8 cellular contexts compared by ENCODE assay signal in the genomic region with DNA sequence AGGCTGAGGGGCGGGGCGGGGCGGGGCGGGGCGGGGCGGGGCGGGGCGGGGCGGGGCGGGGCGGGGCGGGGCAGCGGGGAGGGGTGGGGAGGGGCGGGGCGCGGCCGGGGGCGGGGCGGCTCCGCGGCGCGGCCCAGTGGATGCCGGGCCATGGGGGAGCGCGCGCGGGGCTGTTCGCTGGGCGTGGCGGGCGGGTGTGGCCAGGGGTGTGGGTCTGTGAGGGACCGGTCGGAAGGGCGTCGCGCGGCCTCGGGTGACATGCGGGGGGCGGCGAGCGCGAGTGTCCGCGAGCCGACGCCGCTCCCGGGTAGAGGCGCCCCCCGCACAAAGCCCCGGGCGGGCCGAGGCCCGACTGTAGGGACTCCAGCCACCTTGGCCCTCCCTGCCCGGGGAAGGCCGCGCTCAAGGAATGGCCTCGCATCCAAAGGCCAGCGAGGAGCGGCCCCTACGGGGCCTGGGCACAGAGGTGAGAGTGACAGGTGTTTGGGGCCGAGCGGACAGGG. TPM values are rescaled to one million over a fixed set of nuclear protein-coding genes. Genes with fewer than 3 reads are reported as not detected.
A peak's percentile ranks its signal among the peaks of the same experiment; 100 is the strongest.
DNase-seq lines count a peak whose midpoint lies in the region; ATAC-seq and TF ChIP-seq lines count a peak whose summit lies in the region.

A gene (plus strand): TSS at position 188 of the 503 bp plus-strand sequence. CDS start 71 bp downstream, at position 259.

- H3K9me3 Mint-ChIP-seq in CD8-positive, alpha-beta T cell = peaks cover 39% of the 10 kb centered on the region
- peaks cover 12 to 34% of the 10 kb centered on the region in 2 donors for H3K9me3 Mint-ChIP-seq in activated T-cell treated with anti-CD3 and anti-CD28 coated beads, Interleukin-2, amount 50 U/mL, for 72 hours

- no peaks in the 10 kb centered on the region for H3K27me3 Mint-ChIP-seq in CD8-positive, alpha-beta T cell (ENCODE audit: low read depth)
- H3K27me3 Mint-ChIP-seq in activated T-cell treated with anti-CD3 and anti-CD28 coated beads, Interleukin-2, amount 50 U/mL, for 72 hours (ENCODE audit: low read depth) = no peaks in the 10 kb centered on the region

- peaks cover 20% of the 10 kb centered on the region for H3K9me3 ChIP-seq in CD8-positive, alpha-beta T cell (ENCODE audit: low read length)
- H3K9me3 ChIP-seq in trophoblast cell (ENCODE audit: insufficient read depth, low read depth, low read length) = peaks cover 24% of the 10 kb centered on the region

- peaks cover 2% of the 10 kb centered on the region for H3K79me1 ChIP-seq in trophoblast cell (ENCODE audit: low read length)

- H3K18ac ChIP-seq in trophoblast cell (ENCODE audit: low read length) = peak within 1 kb of the TSS; percentile 91

- peak within 1 kb of the TSS; percentile 95 for H3K27ac Mint-ChIP-seq in CD8-positive, alpha-beta T cell
- H3K27ac Mint-ChIP-seq in activated T-cell treated with anti-CD3 and anti-CD28 coated beads, Interleukin-2, amount 50 U/mL, for 72 hours = peak within 1 kb of the TSS; percentile 87

- H3K9ac ChIP-seq in trophoblast cell (ENCODE audit: low read length) = peak within 1 kb of the TSS; percentile 79

- H3K4me2 ChIP-seq in trophoblast cell (ENCODE audit: low read length) = peak within 1 kb of the TSS; percentile 95

- H3K14ac ChIP-seq in trophoblast cell (ENCODE audit: low read length) = peak within 1 kb of the TSS; percentile 84

- H3K4me1 Mint-ChIP-seq in CD8-positive, alpha-beta T cell (ENCODE audit: low read depth) = peaks cover 22% of the 10 kb centered on the region
- peaks cover 6% of the 10 kb centered on the region for H3K4me1 Mint-ChIP-seq in activated T-cell treated with anti-CD3 and anti-CD28 coated beads, Interleukin-2, amount 50 U/mL, for 72 hours (ENCODE audit: low read depth)

- CTCF ChIA-PET in CD8-positive, alpha-beta T cell (lab: Charles Lee) = no interaction called here

- H3K36me3 ChIP-seq in CD8-positive, alpha-beta T cell (ENCODE audit: insufficient read depth, low read length) = no peaks in the 10 kb centered on the region
- H3K36me3 ChIP-seq in trophoblast cell (ENCODE audit: control insufficient read depth in 1 of 2, insufficient read depth in 2 of 2, low read length in 2 of 2) = peaks cover 0 to 6% of the 10 kb centered on the region in 2 experiments

- H2AK5ac ChIP-seq in trophoblast cell (ENCODE audit: low read length) = no peak within 1 kb of the TSS

- peaks cover 61% of the 10 kb centered on the region for H3K36me3 Mint-ChIP-seq in CD8-positive, alpha-beta T cell
- peaks cover 40 to 54% of the 10 kb centered on the region in 2 donors for H3K36me3 Mint-ChIP-seq in activated T-cell treated with anti-CD3 and anti-CD28 coated beads, Interleukin-2, amount 50 U/mL, for 72 hours (ENCODE audit: insufficient read depth in 2 of 2)

- no peak within 1 kb of the TSS for H3K23ac ChIP-seq in trophoblast cell (ENCODE audit: low read length)

- intact Hi-C loops in CD8-positive, alpha-beta T cell (cut with DNase I, micrococcal nuclease) = loop anchor here (1.0 to 2.0 kb wide), 10 partner anchors 28 to 224 kb away; a partner anchor contains a TSS
- intact Hi-C loops in Right ventricle myocardium inferior (cut with DNase I) = loop anchor here (2.0 to 10.0 kb wide), 3 partner anchors 28 to 134 kb away; a partner anchor contains a TSS

- WGBS in trophoblast cell (ENCODE audit: extremely low coverage, insufficient coverage, insufficient read length) = no CpG with 5 or more reads among the region's 65 CpGs

- peak within 1 kb of the TSS; percentile 95 for H3K4me3 ChIP-seq in CD8-positive, alpha-beta T cell (ENCODE audit: low read depth, low read length)
- peak within 1 kb of the TSS; percentile 94 for H3K4me3 ChIP-seq in trophoblast cell (ENCODE audit: low read depth, low read length)

- peak within 1 kb of the TSS; percentile 79 for H4K91ac ChIP-seq in trophoblast cell (ENCODE audit: low read depth, low read length)

- DNase-seq in CD8-positive, alpha-beta T cell = peak in 1 of 7 experiments; percentile 60
- DNase-seq in NCI-H2081 treated with DMSO at 0.1 percent for 48 hours (lab: John Stamatoyannopoulos, UW) (peak; percentile 39), Right ventricle myocardium inferior (ENCODE audit: missing footprints) (peak; percentile 90), trophoblast cell (peak in 1 of 2 donors; percentile 6), T-helper 9 cell (no peak)
- DNase-seq in activated T-cell treated with anti-CD3 and anti-CD28 coated beads, Interleukin-2, amount 50 U/mL, for 72 hours = peak in 1 of 2 donors; percentile 78

- no peak within 1 kb of the TSS for H2BK12ac ChIP-seq in trophoblast cell (ENCODE audit: low read length)

- ATAC-seq in CD8-positive, alpha-beta T cell = peak; percentile 59
- ATAC-seq in GM21619 (IDR thresholded peaks at IDR 0.05; ENCODE audit: unreplicated experiment) = peak; percentile 32
- peak; percentile 79 to 80 for ATAC-seq in activated T-cell treated with anti-CD3 and anti-CD28 coated beads, Interleukin-2, amount 50 U/mL, for 72 hours (replicated peaks in 1 of 2)
- ATAC-seq in Right ventricle myocardium inferior = peak; percentile 87
- ATAC-seq in GM21367 (IDR thresholded peaks at IDR 0.05; ENCODE audit: unreplicated experiment) = no peak

- TF ChIP-seq CTCF in CD8-positive, alpha-beta T cell (IDR thresholded peaks at IDR 0.05) = no peak

- H3K4ac ChIP-seq in trophoblast cell (ENCODE audit: low read depth, low read length) = peak within 1 kb of the TSS; percentile 66

- peaks cover 12% of the 10 kb centered on the region for H3K4me1 ChIP-seq in CD8-positive, alpha-beta T cell (ENCODE audit: insufficient read depth, low read length)
- peaks cover 0 to 7% of the 10 kb centered on the region in 2 experiments for H3K4me1 ChIP-seq in trophoblast cell (ENCODE audit: control insufficient read depth in 1 of 2, insufficient read depth in 2 of 2, low read length in 2 of 2)

- peak within 1 kb of the TSS; percentile 72 for H3K27ac ChIP-seq in CD8-positive, alpha-beta T cell (ENCODE audit: low read depth, low read length)
- peak within 1 kb of the TSS; percentile 84 for H3K27ac ChIP-seq in trophoblast cell (ENCODE audit: low read depth, low read length)

- no peak within 1 kb of the TSS for H2BK120ac ChIP-seq in trophoblast cell (ENCODE audit: insufficient read depth, low read length, poor library complexity)

- peak within 1 kb of the TSS; percentile 99 for H4K12ac ChIP-seq in trophoblast cell (ENCODE audit: low read depth, low read length)

- H3K4me3 Mint-ChIP-seq in CD8-positive, alpha-beta T cell = peak within 1 kb of the TSS; percentile 92
- H3K4me3 Mint-ChIP-seq in activated T-cell treated with anti-CD3 and anti-CD28 coated beads, Interleukin-2, amount 50 U/mL, for 72 hours = peak within 1 kb of the TSS; percentile 90 to 94

- peak within 1 kb of the TSS; percentile 95 for H4K8ac ChIP-seq in trophoblast cell (ENCODE audit: low read depth, low read length)

- peak within 1 kb of the TSS; percentile 98 for H2AFZ ChIP-seq in trophoblast cell (ENCODE audit: insufficient read depth, low read length, poor library complexity)

- POLR2A ChIA-PET in CD8-positive, alpha-beta T cell (lab: Charles Lee) = interaction anchor here (1.3 kb wide), 1 partner anchor 171 kb away, joined by 5 read pairs; no protein-coding TSS in a partner anchor

- peak within 1 kb of the TSS; percentile 84 for H2BK5ac ChIP-seq in trophoblast cell (ENCODE audit: low read depth, low read length, poor library complexity)

- no peaks in the 10 kb centered on the region for H3K27me3 ChIP-seq in CD8-positive, alpha-beta T cell (ENCODE audit: insufficient read depth, low read length)
- H3K27me3 ChIP-seq in trophoblast cell (ENCODE audit: insufficient read depth, low read length) = no peaks in the 10 kb centered on the region

- peaks cover 1% of the 10 kb centered on the region for H3K79me2 ChIP-seq in trophoblast cell (ENCODE audit: control insufficient read depth, insufficient read depth, low read length, poor library complexity)

RNA-seq across cellular contexts. Expression of the gene that starts here (rescaled TPM):
- total RNA-seq in CD8-positive, alpha-beta T cell = 1 to 10 TPM; 2.3 to 3.8 TPM
- 1 to 10 TPM; 3.3 to 5.7 TPM for total RNA-seq in activated T-cell treated with anti-CD3 and anti-CD28 coated beads, Interleukin-2, amount 50 U/mL, for 72 hours
- total RNA-seq in Right ventricle myocardium inferior = 5.5 TPM
- polyA plus RNA-seq in trophoblast cell (2013) = 3.2 and 3.3 TPM in 2 replicates
